Comparison of ENCODE assay signal across 12 cellular contexts in genomic region chr22:22165936-22166710, GRCh38.
"Had no signal": no experiment of that assay in that cellular context is flagged by ENCODE, and none has a peak within 500 bp of the region (broad histone marks: within the 10 kb centered on the region; RNA-seq: fewer than 3 reads in every experiment).

No MANE protein-coding gene starts in this region.

- H3K36me3 ChIP-seq: neutrophil, upper lobe of left lung had no signal

- DNase-seq: activated CD4-positive, alpha-beta memory T cell treated with anti-CD3 and anti-CD28 coated beads, Interleukin-2, amount 10 ng/mL, durations not matched to agents 7 days and 5 days; activated naive CD4-positive, alpha-beta T cell treated with anti-CD3 and anti-CD28 coated beads, Interleukin-2, amount 50 U/mL, for 16 hours; activated T-cell treated with anti-CD3 and anti-CD28 coated beads, Interleukin-2, amount 50 U/mL, for 24 hours; dorsolateral prefrontal cortex; erythroblast; islet precursor cell; stimulated activated CD4-positive, alpha-beta T cell treated with anti-CD3 and anti-CD28 coated beads, Interleukin-2, amount 100 ng/mL, for 48 hours; stimulated activated naive CD4-positive, alpha-beta T cell treated with Interleukin-2 at 50 U/mL for 16 hours; T1000 had no signal

- H3K27me3 ChIP-seq: neutrophil, upper lobe of left lung had no signal

- H3K9me3 ChIP-seq: neutrophil, upper lobe of left lung had no signal

- H3K4me3 ChIP-seq: dorsolateral prefrontal cortex, upper lobe of left lung had no signal

- H3K27ac ChIP-seq: dorsolateral prefrontal cortex, neutrophil, upper lobe of left lung had no signal

- ATAC-seq: left lobe of liver had no signal
